16 cellular contexts compared by ENCODE assay signal in the genomic region with DNA sequence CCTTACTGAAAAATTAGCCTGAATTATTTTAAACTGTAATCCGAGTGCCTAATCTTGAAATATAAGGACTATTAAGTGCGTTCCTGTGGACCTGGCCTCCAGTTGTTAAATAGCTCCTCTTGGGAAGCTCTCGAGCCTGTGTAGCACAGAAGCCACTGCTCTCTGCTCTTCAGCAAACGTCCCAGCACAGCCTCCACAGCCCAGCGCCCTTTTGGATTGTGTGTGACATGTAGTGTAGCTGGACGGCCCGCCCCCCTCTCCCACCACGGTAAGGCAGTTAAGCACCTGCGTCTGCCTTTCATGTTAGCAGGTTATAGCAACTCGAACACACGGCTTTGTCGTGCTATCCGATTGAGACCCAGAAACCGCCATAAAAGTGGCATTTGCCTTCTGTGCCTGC.
"Had no signal": no experiment of that assay in that cellular context is flagged by ENCODE, and none has a peak within 500 bp of the region (broad histone marks: within the 10 kb centered on the region; RNA-seq: fewer than 3 reads in every experiment).

No MANE protein-coding gene starts in this region.

- H3K27ac Mint-ChIP-seq: activated CD4-positive, alpha-beta memory T cell treated with anti-CD3 and anti-CD28 coated beads, Interleukin-2, amount 10 ng/mL, durations not matched to agents 7 days and 5 days; activated naive CD4-positive, alpha-beta T cell treated with anti-CD3 and anti-CD28 coated beads, Interleukin-2, amount 50 U/mL, for 24 hours; natural killer cell treated with Interleukin-12 subunit alpha and Interleukin-12 subunit beta and Interleukin-15 and Interleukin-18, amount 100 ng/mL, for 72 hours had no signal

- H3K4me3 ChIP-seq: dorsolateral prefrontal cortex, lung, mucosa of descending colon, thyroid gland, uterus had no signal

- ATAC-seq: esophagus mucosa; left cardiac atrium; natural killer cell treated with Interleukin-12 subunit alpha and Interleukin-12 subunit beta and Interleukin-15 and Interleukin-18, amount 100 ng/mL, for 72 hours had no signal

- H3K27ac ChIP-seq: dorsolateral prefrontal cortex, thyroid gland, uterus had no signal

- H3K9me3 ChIP-seq: mucosa of descending colon, thyroid gland, uterus had no signal

- DNase-seq: activated CD4-positive, alpha-beta memory T cell treated with anti-CD3 and anti-CD28 coated beads, Interleukin-2, amount 10 ng/mL, durations not matched to agents 7 days and 5 days; anterior cingulate cortex; glutamatergic neuron; left cardiac atrium; mucosa of descending colon; stimulated activated CD4-positive, alpha-beta T cell treated with anti-CD3 and anti-CD28 coated beads, Interleukin-4, amount 100 ng/mL, for 1 hour; stimulated activated CD8-positive, alpha-beta memory T cell treated with anti-CD3 and anti-CD28 coated beads, Interleukin-4, amount 100 ng/mL, for 48 hours; T-helper 9 cell; thyroid gland; uterus had no signal

- FAIRE-seq: endometrium had no signal

- H3K27me3 ChIP-seq: dorsolateral prefrontal cortex, thyroid gland, uterus had no signal

- H3K36me3 ChIP-seq: uterus had no signal

- H3K4me1 ChIP-seq: thyroid gland, uterus had no signal

- H3K4me1 Mint-ChIP-seq: activated CD4-positive, alpha-beta memory T cell treated with anti-CD3 and anti-CD28 coated beads, Interleukin-2, amount 10 ng/mL, durations not matched to agents 7 days and 5 days; activated naive CD4-positive, alpha-beta T cell treated with anti-CD3 and anti-CD28 coated beads, Interleukin-2, amount 50 U/mL, for 24 hours had no signal

- H3K4me3 Mint-ChIP-seq: activated CD4-positive, alpha-beta memory T cell treated with anti-CD3 and anti-CD28 coated beads, Interleukin-2, amount 10 ng/mL, durations not matched to agents 7 days and 5 days; activated naive CD4-positive, alpha-beta T cell treated with anti-CD3 and anti-CD28 coated beads, Interleukin-2, amount 50 U/mL, for 24 hours; natural killer cell treated with Interleukin-12 subunit alpha and Interleukin-12 subunit beta and Interleukin-15 and Interleukin-18, amount 100 ng/mL, for 72 hours had no signal

- H3K27me3 Mint-ChIP-seq: activated CD4-positive, alpha-beta memory T cell treated with anti-CD3 and anti-CD28 coated beads, Interleukin-2, amount 10 ng/mL, durations not matched to agents 7 days and 5 days; activated naive CD4-positive, alpha-beta T cell treated with anti-CD3 and anti-CD28 coated beads, Interleukin-2, amount 50 U/mL, for 24 hours; natural killer cell treated with Interleukin-12 subunit alpha and Interleukin-12 subunit beta and Interleukin-15 and Interleukin-18, amount 100 ng/mL, for 72 hours had no signal

- H3K9me3 Mint-ChIP-seq: activated naive CD4-positive, alpha-beta T cell treated with anti-CD3 and anti-CD28 coated beads, Interleukin-2, amount 50 U/mL, for 24 hours; natural killer cell treated with Interleukin-12 subunit alpha and Interleukin-12 subunit beta and Interleukin-15 and Interleukin-18, amount 100 ng/mL, for 72 hours had no signal
